ENCODE assay signal across 1 cellular context in genomic region chr10:86585037-86585725, GRCh38.
TF ChIP-seq lines count a peak whose summit lies in the region.

No MANE protein-coding gene starts in this region.

TF ChIP-seq in K562, 482 proteins besides CTCF, POLR2A, EP300 and RAD21 (continued from another document):
- TF ChIP-seq MAZ (CRISPR knock-in tag; conservative IDR thresholded peaks at IDR 0.05 in 1 of 2, IDR thresholded peaks at IDR 0.05 in 1 of 2) (peak; percentile 30 to 75; a peak in 1 of 4 replicates), ZNF324 (CRISPR knock-in tag; IDR thresholded peaks at IDR 0.05) (no peak), ZNF449 (CRISPR knock-in tag; IDR thresholded peaks at IDR 0.05) (no peak), ZNF165 (CRISPR knock-in tag; IDR thresholded peaks at IDR 0.05; ENCODE audit: borderline replicate concordance) (no peak), HIVEP1 (CRISPR knock-in tag; IDR thresholded peaks at IDR 0.05) (no peak), CXXC5 (CRISPR knock-in tag; IDR thresholded peaks at IDR 0.05) (no peak), CC2D1A (IDR thresholded peaks at IDR 0.05) (peak; percentile 29; the same call in 1 of the 2 replicates), ZNF695 (CRISPR knock-in tag; IDR thresholded peaks at IDR 0.05) (no peak), MYBL2 (IDR thresholded peaks at IDR 0.05; ENCODE audit: low read depth) (no peak), MYBL2 (CRISPR knock-in tag; IDR thresholded peaks at IDR 0.05; ENCODE audit: borderline replicate concordance) (no peak), ZNF551 (CRISPR knock-in tag; IDR thresholded peaks at IDR 0.05) (no peak), ZNF507 (tag; conservative IDR thresholded peaks at IDR 0.05) (no peak), PCBP2 (IDR thresholded peaks at IDR 0.05; ENCODE audit: low read depth, low read length, poor library complexity, severe bottlenecking) (no peak), TARDBP (IDR thresholded peaks at IDR 0.05) (no peak), ELF1 (tag; IDR thresholded peaks at IDR 0.05) (no peak), TRIM28 (IDR thresholded peaks at IDR 0.05) (no peak), REST (CRISPR knock-in tag; IDR thresholded peaks at IDR 0.05; ENCODE audit: low read depth) (no peak), ZNF121 (CRISPR knock-in tag; conservative IDR thresholded peaks at IDR 0.05) (no peak), ZNF398 (CRISPR knock-in tag; IDR thresholded peaks at IDR 0.05) (no peak), MAFF (IDR thresholded peaks at IDR 0.05; ENCODE audit: low read length) (no peak), ZNF24 (IDR thresholded peaks at IDR 0.05) (no peak), CBFA2T2 (conservative IDR thresholded peaks at IDR 0.05) (no peak), STAG1 (CRISPR knock-in tag; IDR thresholded peaks at IDR 0.05; ENCODE audit: borderline replicate concordance) (peak; percentile 55; the same call in 1 of the 2 replicates), VEZF1 (CRISPR knock-in tag; IDR thresholded peaks at IDR 0.05) (peak; percentile 58; the same call in 1 of the 2 replicates), PHF21A (IDR thresholded peaks at IDR 0.05; ENCODE audit: borderline replicate concordance, low read depth) (no peak), TAL1 (IDR thresholded peaks at IDR 0.05) (no peak), SMC3 (conservative IDR thresholded peaks at IDR 0.05; ENCODE audit: insufficient read depth, low read depth, low read length) (peak; percentile 77), ZBTB7A (IDR thresholded peaks at IDR 0.05; ENCODE audit: borderline replicate concordance, control insufficient read depth, low read depth, low read length) (peak; percentile 26; the same call in 1 of the 2 replicates), GATA2 (CRISPR knock-in tag; IDR thresholded peaks at IDR 0.05) (no peak), PREB (CRISPR knock-in tag; IDR thresholded peaks at IDR 0.05) (no peak), KLF16 (IDR thresholded peaks at IDR 0.05) (0 out of 2 replicates have a peak, but pooled peaks have one; percentile 9), PTBP1 (IDR thresholded peaks at IDR 0.05; ENCODE audit: low read depth, low read length) (no peak), TEAD4 (IDR thresholded peaks at IDR 0.05; ENCODE audit: low read length) (no peak), TEAD4 (CRISPR knock-in tag; IDR thresholded peaks at IDR 0.05; ENCODE audit: borderline replicate concordance) (no peak), ZNF133 (CRISPR knock-in tag; IDR thresholded peaks at IDR 0.05) (no peak), FOXJ3 (CRISPR knock-in tag; IDR thresholded peaks at IDR 0.05) (no peak), TEAD1 (CRISPR knock-in tag; IDR thresholded peaks at IDR 0.05) (no peak; a peak in 1 of 4 replicates), CHAMP1 (IDR thresholded peaks at IDR 0.05) (no peak), RBM25 (IDR thresholded peaks at IDR 0.05; ENCODE audit: low read depth, low read length, severe bottlenecking) (no peak), PML (IDR thresholded peaks at IDR 0.05; ENCODE audit: low read length) (no peak)
